8 cellular contexts compared by ENCODE assay signal in genomic region chr1:171743014-171743870, GRCh38. TPM values are rescaled to one million over a fixed set of nuclear protein-coding genes. Genes with fewer than 3 reads are reported as not detected.
A peak's percentile ranks its signal among the peaks of the same experiment; 100 is the strongest.
DNase-seq lines count a peak whose midpoint lies in the region; ATAC-seq and TF ChIP-seq lines count a peak whose summit lies in the region.

No MANE protein-coding gene starts in this region.

- peaks cover 0 to 2% of the 10 kb centered on the region in 2 donors for H3K27me3 Mint-ChIP-seq in CD8-positive, alpha-beta memory T cell

- peak in 1 of 5 donors; percentile 17 for DNase-seq in CD8-positive, alpha-beta memory T cell
- no peak for DNase-seq in LNCaP clone FGC (ENCODE audit: low read depth)
- no peak for DNase-seq in activated naive CD4-positive, alpha-beta T cell treated with anti-CD3 and anti-CD28 coated beads, Interleukin-2, amount 50 U/mL, for 72 hours (ENCODE audit: low spot score in 2 of 2)
- no peak for DNase-seq in heart right ventricle
- peak; percentile 37 for DNase-seq in putamen (ENCODE audit: low spot score)
- no peak for DNase-seq in cerebellum (ENCODE audit: low spot score)
- no peak for DNase-seq in D341Med (ENCODE audit: low spot score)

- H3K9me3 ChIP-seq in CD8-positive, alpha-beta memory T cell (ENCODE audit: low read length), result no peaks in the 10 kb centered on the region
- no peaks in the 10 kb centered on the region for H3K9me3 ChIP-seq in heart right ventricle

- peak overlapping the region; percentile 98 for H3K27ac ChIP-seq in CD8-positive, alpha-beta memory T cell (ENCODE audit: low read depth, low read length)
- peak overlapping the region; percentile 85 to 97 (median 94) for H3K27ac ChIP-seq in heart right ventricle

- intact Hi-C loops in heart right ventricle (cut with DNase I), result loop anchor here in 3 of 10 donors (2.0 to 5.0 kb wide), 3 partner anchors 34 to 96 kb away; partner anchors contain the start of gene METTL13 (in 1 of the 3)

- POLR2A ChIA-PET in CD8-positive, alpha-beta memory T cell (lab: Charles Lee), result interaction anchor here (0.6 to 3.9 kb wide), 3 partner anchors 10 to 259 kb away, joined by 4 to 40 read pairs (median 4); partner anchors contain the start of gene METTL13

- no peaks in the 10 kb centered on the region for H3K36me3 ChIP-seq in CD8-positive, alpha-beta memory T cell (ENCODE audit: insufficient read depth, low read length)
- peaks cover 0 to 4% (median 0%) of the 10 kb centered on the region in 9 donors for H3K36me3 ChIP-seq in heart right ventricle

- H3K27me3 ChIP-seq in CD8-positive, alpha-beta memory T cell (ENCODE audit: insufficient read depth, low read length, poor library complexity, severe bottlenecking), result no peaks in the 10 kb centered on the region
- H3K27me3 ChIP-seq in heart right ventricle, result no peaks in the 10 kb centered on the region

- 15 to 21% methylated on average over 9 of the region's 9 CpGs for WGBS in heart right ventricle, 2 donors

- H3K4me1 Mint-ChIP-seq in CD8-positive, alpha-beta memory T cell, result peaks cover 52 to 57% (median 56%) of the 10 kb centered on the region in 3 donors

- H3K36me3 Mint-ChIP-seq in CD8-positive, alpha-beta memory T cell, result peaks cover 0 to 20% (median 0%) of the 10 kb centered on the region in 3 donors
- H3K36me3 Mint-ChIP-seq in activated naive CD4-positive, alpha-beta T cell treated with anti-CD3 and anti-CD28 coated beads, Interleukin-2, amount 50 U/mL, for 72 hours, result peaks cover 10 to 18% of the 10 kb centered on the region in 2 donors

- H3K4me1 ChIP-seq in CD8-positive, alpha-beta memory T cell (ENCODE audit: insufficient read depth, low read length), result peaks cover 42% of the 10 kb centered on the region
- peaks cover 3 to 50% (median 27%) of the 10 kb centered on the region in 9 donors for H3K4me1 ChIP-seq in heart right ventricle

- CTCF ChIA-PET in CD8-positive, alpha-beta memory T cell (lab: Charles Lee), result interaction anchor here (0.8 to 3.1 kb wide), 7 partner anchors 29 to 700 kb away, joined by 3 to 11 read pairs (median 3); partner anchors contain the start of genes METTL13, PIGC and PRRC2C

- no peaks in the 10 kb centered on the region for H3K9me3 Mint-ChIP-seq in CD8-positive, alpha-beta memory T cell
- no peaks in the 10 kb centered on the region for H3K9me3 Mint-ChIP-seq in activated naive CD4-positive, alpha-beta T cell treated with anti-CD3 and anti-CD28 coated beads, Interleukin-2, amount 50 U/mL, for 72 hours

- TF ChIP-seq CTCF in LNCaP clone FGC (IDR thresholded peaks at IDR 0.05; ENCODE audit: control insufficient read depth, extremely low read depth, insufficient read depth) (no peak), heart right ventricle (IDR thresholded peaks at IDR 0.05) (no peak)

- peak overlapping the region; percentile 93 to 100 (median 99) for H3K4me3 Mint-ChIP-seq in CD8-positive, alpha-beta memory T cell

- H3K4me3 ChIP-seq in CD8-positive, alpha-beta memory T cell (ENCODE audit: low read length), result peak overlapping the region; percentile 96
- H3K4me3 ChIP-seq in LNCaP clone FGC (ENCODE audit: low read depth, low read length) (peak overlapping the region; percentile 83), heart right ventricle (peak overlapping the region in 9 of 10 donors; percentile 68 to 99 (median 86))

- peak overlapping the region; percentile 95 to 100 (median 100) for H3K27ac Mint-ChIP-seq in CD8-positive, alpha-beta memory T cell
- peak overlapping the region; percentile 98 to 99 for H3K27ac Mint-ChIP-seq in activated naive CD4-positive, alpha-beta T cell treated with anti-CD3 and anti-CD28 coated beads, Interleukin-2, amount 50 U/mL, for 72 hours

- ATAC-seq in activated naive CD4-positive, alpha-beta T cell treated with anti-CD3 and anti-CD28 coated beads, Interleukin-2, amount 50 U/mL, for 72 hours, result peak; percentile 32 to 46
- ATAC-seq in heart right ventricle (peak in 5 of 8 donors; percentile 9 to 25 (median 14)), GM19023 (IDR thresholded peaks at IDR 0.05; ENCODE audit: unreplicated experiment) (no peak)

RNA-seq across cellular contexts. Expression of gene VAMP4, which starts 1.4 kb away (rescaled TPM):
- total RNA-seq in CD8-positive, alpha-beta memory T cell, result 1 to 10 TPM; 7.3 to 7.7 TPM
- 22.2 TPM for polyA plus RNA-seq in CD8-positive, alpha-beta memory T cell
- 10 to 100 TPM in 1 of 2 donors, 1 to 10 TPM in 1; 6.8 to 11.9 TPM for total RNA-seq in activated naive CD4-positive, alpha-beta T cell treated with anti-CD3 and anti-CD28 coated beads, Interleukin-2, amount 50 U/mL, for 72 hours
- total RNA-seq in heart right ventricle (10 to 100 TPM in 5 of 10 donors, 1 to 10 TPM in 5; 6.6 to 12.5 (median 9.2) TPM), cerebellum (18.5 TPM)
- polyA plus RNA-seq in heart right ventricle, result 1 to 10 TPM; 4.1 to 6.1 TPM

RNA-seq across cellular contexts. Expression of gene METTL13, which starts 38.2 kb away (rescaled TPM):
- total RNA-seq in CD8-positive, alpha-beta memory T cell, result 10 to 100 TPM; 63.7 to 65.8 TPM
- 35.1 TPM for polyA plus RNA-seq in CD8-positive, alpha-beta memory T cell
- total RNA-seq in activated naive CD4-positive, alpha-beta T cell treated with anti-CD3 and anti-CD28 coated beads, Interleukin-2, amount 50 U/mL, for 72 hours, result 10 to 100 TPM; 53.0 to 57.4 TPM
- total RNA-seq in heart right ventricle (10 to 100 TPM; 12.9 to 20.2 (median 16.5) TPM), cerebellum (15.6 TPM)
- polyA plus RNA-seq in heart right ventricle, result 10 to 100 TPM in 1 of 2 donors, 1 to 10 TPM in 1; 3.2 to 18.9 TPM
